29 cellular contexts compared by ENCODE assay signal in genomic region chr1:58976294-58976693, GRCh38.
"Had no signal": no experiment of that assay in that cellular context is flagged by ENCODE, and none has a peak within 500 bp of the region (broad histone marks: within the 10 kb centered on the region; RNA-seq: fewer than 3 reads in every experiment).

No MANE protein-coding gene starts in this region.

- H3K27ac ChIP-seq: cardiac muscle cell, Peyer's patch, WERI-Rb-1 had no signal

- ATAC-seq: activated CD8-positive, alpha-beta memory T cell treated with anti-CD3 and anti-CD28 coated beads, Interleukin-2, amount 10 ng/mL, durations not matched to agents 7 days and 5 days; activated naive CD8-positive, alpha-beta T cell treated with anti-CD3 and anti-CD28 coated beads, Interleukin-2, amount 50 U/mL, for 24 hours; PC-3 had no signal

- H3K36me3 Mint-ChIP-seq: activated CD8-positive, alpha-beta memory T cell treated with anti-CD3 and anti-CD28 coated beads, Interleukin-2, amount 10 ng/mL, durations not matched to agents 7 days and 5 days; activated naive CD4-positive, alpha-beta T cell treated with anti-CD3 and anti-CD28 coated beads, Interleukin-2, amount 10 ng/mL, durations not matched to agents 7 days and 5 days; activated naive CD8-positive, alpha-beta T cell had no signal

- H3K27ac Mint-ChIP-seq: activated CD4-positive, alpha-beta memory T cell treated with anti-CD3 and anti-CD28 coated beads, Interleukin-2, amount 10 ng/mL, durations not matched to agents 7 days and 5 days; activated CD8-positive, alpha-beta memory T cell treated with anti-CD3 and anti-CD28 coated beads, Interleukin-2, amount 10 ng/mL, durations not matched to agents 7 days and 5 days; activated naive CD4-positive, alpha-beta T cell treated with anti-CD3 and anti-CD28 coated beads, Interleukin-2, amount 10 ng/mL, durations not matched to agents 7 days and 5 days; activated naive CD8-positive, alpha-beta T cell; activated naive CD8-positive, alpha-beta T cell treated with anti-CD3 and anti-CD28 coated beads, Interleukin-2, amount 50 U/mL, for 24 hours had no signal

- H3K4me3 ChIP-seq: cardiac muscle cell, Peyer's patch had no signal

- H3K27me3 Mint-ChIP-seq: activated CD4-positive, alpha-beta memory T cell treated with anti-CD3 and anti-CD28 coated beads, Interleukin-2, amount 10 ng/mL, durations not matched to agents 7 days and 5 days; activated CD8-positive, alpha-beta memory T cell treated with anti-CD3 and anti-CD28 coated beads, Interleukin-2, amount 10 ng/mL, durations not matched to agents 7 days and 5 days; activated naive CD8-positive, alpha-beta T cell; activated naive CD8-positive, alpha-beta T cell treated with anti-CD3 and anti-CD28 coated beads, Interleukin-2, amount 50 U/mL, for 24 hours; central memory CD8-positive, alpha-beta T cell had no signal

- H3K27me3 ChIP-seq: cardiac muscle cell, Peyer's patch had no signal

- H3K9me3 Mint-ChIP-seq: activated CD4-positive, alpha-beta memory T cell treated with anti-CD3 and anti-CD28 coated beads, Interleukin-2, amount 10 ng/mL, durations not matched to agents 7 days and 5 days; activated naive CD4-positive, alpha-beta T cell treated with anti-CD3 and anti-CD28 coated beads, Interleukin-2, amount 10 ng/mL, durations not matched to agents 7 days and 5 days; activated naive CD8-positive, alpha-beta T cell treated with anti-CD3 and anti-CD28 coated beads, Interleukin-2, amount 50 U/mL, for 24 hours; central memory CD8-positive, alpha-beta T cell had no signal

- H3K36me3 ChIP-seq: cardiac muscle cell, Peyer's patch, WERI-Rb-1 had no signal

- H3K9me3 ChIP-seq: Peyer's patch had no signal

- DNase-seq: activated CD4-positive, alpha-beta memory T cell treated with anti-CD3 and anti-CD28 coated beads, Interleukin-2, amount 10 ng/mL, durations not matched to agents 7 days and 5 days; activated CD4-positive, alpha-beta T cell treated with anti-CD3 and anti-CD28 coated beads for 1 hour; activated CD4-positive, alpha-beta T cell treated with anti-CD3 and anti-CD28 coated beads for 48 hours; activated CD4-positive, CD25-positive, alpha-beta regulatory T cell; activated CD8-positive, alpha-beta memory T cell treated with anti-CD3 and anti-CD28 coated beads for 24 hours; activated CD8-positive, alpha-beta memory T cell treated with anti-CD3 and anti-CD28 coated beads, Interleukin-2, amount 50 U/mL, for 48 hours; activated effector memory CD4-positive, alpha-beta T cell treated with Interleukin-2 at 50 U/mL for 16 hours; activated naive CD4-positive, alpha-beta T cell treated with anti-CD3 and anti-CD28 coated beads, Interleukin-2, amount 10 ng/mL, durations not matched to agents 7 days and 5 days; activated naive CD8-positive, alpha-beta T cell treated with anti-CD3 and anti-CD28 coated beads, Interleukin-2, amount 50 U/mL, for 24 hours; activated T-cell treated with anti-CD3 and anti-CD28 coated beads, Interleukin-2, amount 50 U/mL, for 48 hours; anterior cingulate cortex; NCI-H1436; NCI-H1694; NCI-H1930; NCI-H2081 treated with DMSO at 0.1 percent for 48 hours; NCI-H510A; NCI-H526; NCI-H748 treated with DMSO at 0.1 percent for 48 hours; NK-92 treated with Interleukin-12 subunit alpha and Interleukin-12 subunit beta, amount 100 ng/mL, for 24 hours; PC-3; Peyer's patch; RPMI8226; SW 1271; T1000; WERI-Rb-1 had no signal

- H3K4me3 Mint-ChIP-seq: activated CD4-positive, alpha-beta memory T cell treated with anti-CD3 and anti-CD28 coated beads, Interleukin-2, amount 10 ng/mL, durations not matched to agents 7 days and 5 days; activated CD8-positive, alpha-beta memory T cell treated with anti-CD3 and anti-CD28 coated beads, Interleukin-2, amount 10 ng/mL, durations not matched to agents 7 days and 5 days; activated naive CD4-positive, alpha-beta T cell treated with anti-CD3 and anti-CD28 coated beads, Interleukin-2, amount 10 ng/mL, durations not matched to agents 7 days and 5 days; activated naive CD8-positive, alpha-beta T cell; activated naive CD8-positive, alpha-beta T cell treated with anti-CD3 and anti-CD28 coated beads, Interleukin-2, amount 50 U/mL, for 24 hours; central memory CD8-positive, alpha-beta T cell had no signal
